In genomic region chr1:212656730-212657129, GRCh38 we compare ENCODE assay signal across 20 cellular contexts. TPM values are rescaled to one million over a fixed set of nuclear protein-coding genes. Genes with fewer than 3 reads are reported as not detected.
DNase-seq lines count a peak whose midpoint lies in the region; ATAC-seq and TF ChIP-seq lines count a peak whose summit lies in the region.
"Had no signal": no experiment of that assay in that cellular context is flagged by ENCODE, and none has a peak within 500 bp of the region (broad histone marks: within the 10 kb centered on the region; RNA-seq: fewer than 3 reads in every experiment).

No MANE protein-coding gene starts in this region.

- TF ChIP-seq CTCF in HEK293 (tag by site-specific recombination; IDR thresholded peaks at IDR 0.05) (no peak), NB4 (IDR thresholded peaks at IDR 0.05; ENCODE audit: low read depth, low read length) (no peak), epithelial cell of esophagus (IDR thresholded peaks at IDR 0.05; ENCODE audit: insufficient read depth, low read depth, low read length, missing control alignments) (no peak), endothelial cell (IDR thresholded peaks at IDR 0.05; ENCODE audit: unreplicated experiment) (no peak)

- no peak overlapping the region for H3K4me3 ChIP-seq in HEK293 (ENCODE audit: low read depth, low read length)
- H3K4me3 ChIP-seq in NB4 (ENCODE audit: low read depth, low read length): no peak overlapping the region
- H3K4me3 ChIP-seq in epithelial cell of esophagus (ENCODE audit: low read length): no peak overlapping the region
- H3K4me3 ChIP-seq: heart left ventricle, spleen, upper lobe of right lung had no signal

- no peaks in the 10 kb centered on the region for H3K9me3 Mint-ChIP-seq in endothelial cell (ENCODE audit: unreplicated experiment)
- H3K9me3 Mint-ChIP-seq: activated T-helper 2 cell treated with anti-CD3 and anti-CD28 coated beads, Interferon-gamma antibody, Interleukin-2, Interleukin-4, amounts not matched to agents 10 μg/mL and 5 μg/mL and 100 μg/mL, durations not matched to agents 14 hours and 24 hours and 36 hours; CD4-positive, alpha-beta memory T cell had no signal

- H3K36me3 Mint-ChIP-seq in endothelial cell (ENCODE audit: low read depth, unreplicated experiment): no peaks in the 10 kb centered on the region
- H3K36me3 Mint-ChIP-seq: brain; CD4-positive, alpha-beta memory T cell had no signal

- no peak overlapping the region for H3K27ac Mint-ChIP-seq in endothelial cell (ENCODE audit: unreplicated experiment)
- H3K27ac Mint-ChIP-seq: activated T-helper 2 cell treated with anti-CD3 and anti-CD28 coated beads, Interferon-gamma antibody, Interleukin-2, Interleukin-4, amounts not matched to agents 10 μg/mL and 5 μg/mL and 100 μg/mL, durations not matched to agents 14 hours and 24 hours and 36 hours; brain; CD4-positive, alpha-beta memory T cell; endodermal cell had no signal

- peaks cover 8% of the 10 kb centered on the region for H3K27me3 Mint-ChIP-seq in endothelial cell (ENCODE audit: unreplicated experiment)

- CTCF ChIA-PET in HEK293 (lab: Yijun Ruan, JAX): interaction anchor here (1.0 to 2.1 kb wide), 3 partner anchors 8 to 125 kb away, joined by 4 to 12 read pairs (median 5); no protein-coding TSS in a partner anchor

- no peaks in the 10 kb centered on the region for H3K36me3 ChIP-seq in HEK293 (ENCODE audit: control insufficient read depth in 2 of 2, insufficient read depth in 1 of 2, low read length in 2 of 2)
- H3K36me3 ChIP-seq: heart left ventricle, spleen, upper lobe of right lung had no signal

- no peak overlapping the region for H3K27ac ChIP-seq in HEK293 (ENCODE audit: extremely low read depth, low read depth, low read length)
- H3K27ac ChIP-seq: heart left ventricle, spleen, upper lobe of right lung had no signal

- TF ChIP-seq POLR2A in NB4 (IDR thresholded peaks at IDR 0.05; ENCODE audit: extremely low read depth, insufficient read length): no peak

- H3K4me1 ChIP-seq in HEK293 (ENCODE audit: control insufficient read depth, insufficient read depth, low read length): no peaks in the 10 kb centered on the region
- H3K4me1 ChIP-seq: spleen, upper lobe of right lung had no signal

- H3K4me3 Mint-ChIP-seq in endothelial cell (ENCODE audit: unreplicated experiment): no peak overlapping the region
- H3K4me3 Mint-ChIP-seq: brain; CD4-positive, alpha-beta memory T cell; endodermal cell had no signal

- H3K4me1 Mint-ChIP-seq in endothelial cell (ENCODE audit: unreplicated experiment): peaks cover under 1% of the 10 kb centered on the region
- H3K4me1 Mint-ChIP-seq: CD4-positive, alpha-beta memory T cell had no signal

- POLR2A ChIA-PET in HEK293 (lab: Yijun Ruan, JAX): no interaction called here

- peak; percentile 59 for DNase-seq in EL
- DNase-seq in NB4 (ENCODE audit: low read depth): peak; percentile 39
- peak; percentile 26 for DNase-seq in epithelial cell of esophagus (ENCODE audit: low read depth)
- DNase-seq in endothelial cell (ENCODE audit: low spot score): no peak
- DNase-seq in NCI-H2196 (lab: John Stamatoyannopoulos, UW; ENCODE audit: unreplicated experiment): no peak
- DNase-seq: CD4-positive, alpha-beta memory T cell; heart left ventricle; NCI-H1092; NCI-H2081; occipital lobe; retina; spleen; upper lobe of right lung had no signal

- ATAC-seq in GM19023 (IDR thresholded peaks at IDR 0.05; ENCODE audit: unreplicated experiment) (no peak), GM19035 (IDR thresholded peaks at IDR 0.05; ENCODE audit: unreplicated experiment) (no peak)
- ATAC-seq: heart left ventricle, Right ventricle myocardium inferior, upper lobe of right lung had no signal

- no peaks in the 10 kb centered on the region for H3K9me3 ChIP-seq in HEK293 (ENCODE audit: control insufficient read depth, insufficient read depth, low read depth, low read length)
- H3K9me3 ChIP-seq: heart left ventricle, spleen, upper lobe of right lung had no signal

TF ChIP-seq in HEK293, 187 proteins besides CTCF, POLR2A, EP300 and RAD21:
- TF ChIP-seq ZNF157 (tag by site-specific recombination; IDR thresholded peaks at IDR 0.05) (0 out of 2 replicates have a peak, but pooled peaks have one; percentile 24), ZNF776 (tag by site-specific recombination; IDR thresholded peaks at IDR 0.05; ENCODE audit: borderline replicate concordance) (no peak), ZSCAN16 (tag by site-specific recombination; IDR thresholded peaks at IDR 0.05) (no peak), HOXC10 (CRISPR knock-in tag; IDR thresholded peaks at IDR 0.05) (no peak), ZNF843 (tag by site-specific recombination; IDR thresholded peaks at IDR 0.05) (no peak), TSHZ1 (tag by site-specific recombination; IDR thresholded peaks at IDR 0.05; ENCODE audit: borderline replicate concordance) (no peak), ZNF335 (tag by site-specific recombination; conservative IDR thresholded peaks at IDR 0.05) (no peak), FEZF1 (tag by site-specific recombination; IDR thresholded peaks at IDR 0.05) (no peak), OSR2 (tag by site-specific recombination; IDR thresholded peaks at IDR 0.05) (peak; percentile 52; the same call in 1 of the 2 replicates), ZBTB6 (tag by site-specific recombination; IDR thresholded peaks at IDR 0.05) (no peak), ZNF785 (tag by site-specific recombination; IDR thresholded peaks at IDR 0.05) (no peak), ZNF654 (tag by site-specific recombination; IDR thresholded peaks at IDR 0.05; ENCODE audit: low read depth) (no peak), OVOL3 (tag by site-specific recombination; IDR thresholded peaks at IDR 0.05) (no peak)
TF ChIP-seq in HEK293: peak in this region for 2.

RNA-seq across cellular contexts. Expression of gene BATF3, which starts 42.9 kb away (rescaled TPM):
- total RNA-seq in endothelial cell (ENCODE audit: unreplicated experiment): 0.54 TPM

RNA-seq across cellular contexts. Expression of gene ATF3, which starts 48.2 kb away (rescaled TPM):
- total RNA-seq in endothelial cell (ENCODE audit: unreplicated experiment): 1.8 TPM

Comparison
In these comparisons a context has a peak if more than half of its experiments do, and no peak if none do; other contexts are left out.
1. DNase-seq: peak in EL (single experiment), NB4 (single experiment) and epithelial cell of esophagus (single experiment); none in endothelial cell (single experiment) and NCI-H2196 (single experiment).